ENCODE assay signal across 1 cellular context in genomic region chr1:67760030-67760821, GRCh38.
A peak's percentile ranks its signal among the peaks of the same experiment; 100 is the strongest.
TF ChIP-seq lines count a peak whose summit lies in the region.

No MANE protein-coding gene starts in this region.

TF ChIP-seq in HepG2, 621 proteins besides CTCF, POLR2A, EP300 and RAD21 (continued from another document and continues in another):
- TF ChIP-seq, protein P1, sequence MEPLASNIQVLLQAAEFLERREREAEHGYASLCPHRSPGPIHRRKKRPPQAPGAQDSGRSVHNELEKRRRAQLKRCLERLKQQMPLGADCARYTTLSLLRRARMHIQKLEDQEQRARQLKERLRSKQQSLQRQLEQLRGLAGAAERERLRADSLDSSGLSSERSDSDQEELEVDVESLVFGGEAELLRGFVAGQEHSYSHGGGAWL (CRISPR knock-in tag; IDR thresholded peaks at IDR 0.05), result no peak
- TF ChIP-seq TCF12 (IDR thresholded peaks at IDR 0.05) (no peak), TCF12 (CRISPR knock-in tag; IDR thresholded peaks at IDR 0.05) (no peak), ZNF607 (CRISPR knock-in tag; IDR thresholded peaks at IDR 0.05; ENCODE audit: borderline replicate concordance) (0 out of 2 replicates have a peak, but pooled peaks have one; percentile 42), KLF16 (CRISPR knock-in tag; IDR thresholded peaks at IDR 0.05) (0 out of 4 replicates have a peak, but pooled peaks of 1 of the 2 experiments have one; percentile 17), ZNF296 (CRISPR knock-in tag; conservative IDR thresholded peaks at IDR 0.05) (no peak), SP140L (CRISPR knock-in tag; IDR thresholded peaks at IDR 0.05; ENCODE audit: borderline replicate concordance) (no peak), TBL1XR1 (IDR thresholded peaks at IDR 0.05; ENCODE audit: borderline replicate concordance, low read length, partially characterized antibody) (peak; percentile 19), ZKSCAN8 (CRISPR knock-in tag; IDR thresholded peaks at IDR 0.05; ENCODE audit: borderline replicate concordance) (0 out of 2 replicates have a peak, but pooled peaks have one; percentile 19), GATA4 (IDR thresholded peaks at IDR 0.05; ENCODE audit: borderline replicate concordance, low read depth) (0 out of 2 replicates have a peak, but pooled peaks have one; percentile 23), NFYB (CRISPR knock-in tag; IDR thresholded peaks at IDR 0.05) (no peak), ZNF879 (CRISPR knock-in tag; IDR thresholded peaks at IDR 0.05) (no peak), ZNF639 (CRISPR knock-in tag; conservative IDR thresholded peaks at IDR 0.05) (no peak), SKI (IDR thresholded peaks at IDR 0.05; ENCODE audit: partially characterized antibody) (peak; percentile 24), GATAD2A (CRISPR knock-in tag; IDR thresholded peaks at IDR 0.05) (peak; percentile 57; the same call in 1 of the 2 replicates), ARNT (IDR thresholded peaks at IDR 0.05) (no peak), BHLHE40 (IDR thresholded peaks at IDR 0.05; ENCODE audit: low read length) (peak; percentile 17; the same call in 1 of the 2 replicates), AKAP8 (CRISPR knock-in tag; IDR thresholded peaks at IDR 0.05) (no peak), GZF1 (CRISPR knock-in tag; IDR thresholded peaks at IDR 0.05) (no peak), ZNF766 (CRISPR knock-in tag; IDR thresholded peaks at IDR 0.05; ENCODE audit: borderline replicate concordance) (peak; percentile 62; the same call in 1 of the 2 replicates), ATF7 (IDR thresholded peaks at IDR 0.05) (no peak), ATF7 (CRISPR knock-in tag; IDR thresholded peaks at IDR 0.05) (no peak), ZNF362 (CRISPR knock-in tag; IDR thresholded peaks at IDR 0.05; ENCODE audit: borderline replicate concordance) (no peak), ARNTL (CRISPR knock-in tag; IDR thresholded peaks at IDR 0.05) (no peak), KMT2A (CRISPR knock-in tag; IDR thresholded peaks at IDR 0.05) (no peak), AHR (CRISPR knock-in tag; IDR thresholded peaks at IDR 0.05) (no peak), ZNF775 (CRISPR knock-in tag; IDR thresholded peaks at IDR 0.05; ENCODE audit: borderline replicate concordance) (no peak), ZNF292 (CRISPR knock-in tag; IDR thresholded peaks at IDR 0.05; ENCODE audit: borderline replicate concordance, low read depth) (peak; percentile 70; the same call in 1 of the 2 replicates), POGZ (CRISPR knock-in tag; IDR thresholded peaks at IDR 0.05) (peak; percentile 60), ARNT2 (CRISPR knock-in tag; IDR thresholded peaks at IDR 0.05; ENCODE audit: low read depth) (no peak), NRL (CRISPR knock-in tag; IDR thresholded peaks at IDR 0.05; ENCODE audit: borderline replicate concordance) (no peak), JUND (CRISPR knock-in tag; IDR thresholded peaks at IDR 0.05) (no peak), NCOA5 (CRISPR knock-in tag; IDR thresholded peaks at IDR 0.05) (no peak), ZNF337 (CRISPR knock-in tag; IDR thresholded peaks at IDR 0.05; ENCODE audit: borderline replicate concordance, low read depth) (no peak), ZNF326 (CRISPR knock-in tag; IDR thresholded peaks at IDR 0.05; ENCODE audit: borderline replicate concordance) (no peak), NR1H2 (CRISPR knock-in tag; IDR thresholded peaks at IDR 0.05; ENCODE audit: borderline replicate concordance, low read depth) (no peak), ZMYM3 (CRISPR knock-in tag; IDR thresholded peaks at IDR 0.05) (no peak), ZC3H4 (CRISPR knock-in tag; IDR thresholded peaks at IDR 0.05; ENCODE audit: borderline replicate concordance) (no peak), ZNF510 (CRISPR knock-in tag; IDR thresholded peaks at IDR 0.05; ENCODE audit: low read depth) (no peak), KMT2B (CRISPR knock-in tag; IDR thresholded peaks at IDR 0.05) (no peak), SRSF9 (IDR thresholded peaks at IDR 0.05; ENCODE audit: borderline replicate concordance, insufficient read depth, low read depth, low read length, poor library complexity, severe bottlenecking) (no peak), CHD2 (IDR thresholded peaks at IDR 0.05; ENCODE audit: low read depth, low read length) (no peak), ARID5B (CRISPR knock-in tag; IDR thresholded peaks at IDR 0.05) (peak; percentile 58), ZNF282 (IDR thresholded peaks at IDR 0.05; ENCODE audit: partially characterized antibody) (no peak), HOXA7 (CRISPR knock-in tag; IDR thresholded peaks at IDR 0.05) (no peak), ZIK1 (CRISPR knock-in tag; IDR thresholded peaks at IDR 0.05; ENCODE audit: borderline replicate concordance, low read depth) (no peak), ZNF367 (CRISPR knock-in tag; IDR thresholded peaks at IDR 0.05; ENCODE audit: borderline replicate concordance) (no peak), ARID3A (IDR thresholded peaks at IDR 0.05; ENCODE audit: low read depth, low read length) (no peak), ZNF678 (CRISPR knock-in tag; IDR thresholded peaks at IDR 0.05) (no peak), HNF4A (CRISPR knock-in tag; IDR thresholded peaks at IDR 0.05) (peak; percentile 96), ZNF235 (CRISPR knock-in tag; IDR thresholded peaks at IDR 0.05; ENCODE audit: borderline replicate concordance) (no peak), NONO (IDR thresholded peaks at IDR 0.05) (no peak), NONO (CRISPR knock-in tag; conservative IDR thresholded peaks at IDR 0.05) (no peak), ZFY (CRISPR knock-in tag; IDR thresholded peaks at IDR 0.05) (no peak), ZNF605 (CRISPR knock-in tag; IDR thresholded peaks at IDR 0.05) (no peak)
- TF ChIP-seq, protein P2, sequence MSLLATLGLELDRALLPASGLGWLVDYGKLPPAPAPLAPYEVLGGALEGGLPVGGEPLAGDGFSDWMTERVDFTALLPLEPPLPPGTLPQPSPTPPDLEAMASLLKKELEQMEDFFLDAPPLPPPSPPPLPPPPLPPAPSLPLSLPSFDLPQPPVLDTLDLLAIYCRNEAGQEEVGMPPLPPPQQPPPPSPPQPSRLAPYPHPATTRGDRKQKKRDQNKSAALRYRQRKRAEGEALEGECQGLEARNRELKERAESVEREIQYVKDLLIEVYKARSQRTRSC (CRISPR knock-in tag; IDR thresholded peaks at IDR 0.05; ENCODE audit: low read depth), result no peak
- TF ChIP-seq, protein P3, sequence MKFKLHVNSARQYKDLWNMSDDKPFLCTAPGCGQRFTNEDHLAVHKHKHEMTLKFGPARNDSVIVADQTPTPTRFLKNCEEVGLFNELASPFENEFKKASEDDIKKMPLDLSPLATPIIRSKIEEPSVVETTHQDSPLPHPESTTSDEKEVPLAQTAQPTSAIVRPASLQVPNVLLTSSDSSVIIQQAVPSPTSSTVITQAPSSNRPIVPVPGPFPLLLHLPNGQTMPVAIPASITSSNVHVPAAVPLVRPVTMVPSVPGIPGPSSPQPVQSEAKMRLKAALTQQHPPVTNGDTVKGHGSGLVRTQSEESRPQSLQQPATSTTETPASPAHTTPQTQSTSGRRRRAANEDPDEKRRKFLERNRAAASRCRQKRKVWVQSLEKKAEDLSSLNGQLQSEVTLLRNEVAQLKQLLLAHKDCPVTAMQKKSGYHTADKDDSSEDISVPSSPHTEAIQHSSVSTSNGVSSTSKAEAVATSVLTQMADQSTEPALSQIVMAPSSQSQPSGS (CRISPR knock-in tag; IDR thresholded peaks at IDR 0.05), result peak; percentile 63
- TF ChIP-seq, protein P4, sequence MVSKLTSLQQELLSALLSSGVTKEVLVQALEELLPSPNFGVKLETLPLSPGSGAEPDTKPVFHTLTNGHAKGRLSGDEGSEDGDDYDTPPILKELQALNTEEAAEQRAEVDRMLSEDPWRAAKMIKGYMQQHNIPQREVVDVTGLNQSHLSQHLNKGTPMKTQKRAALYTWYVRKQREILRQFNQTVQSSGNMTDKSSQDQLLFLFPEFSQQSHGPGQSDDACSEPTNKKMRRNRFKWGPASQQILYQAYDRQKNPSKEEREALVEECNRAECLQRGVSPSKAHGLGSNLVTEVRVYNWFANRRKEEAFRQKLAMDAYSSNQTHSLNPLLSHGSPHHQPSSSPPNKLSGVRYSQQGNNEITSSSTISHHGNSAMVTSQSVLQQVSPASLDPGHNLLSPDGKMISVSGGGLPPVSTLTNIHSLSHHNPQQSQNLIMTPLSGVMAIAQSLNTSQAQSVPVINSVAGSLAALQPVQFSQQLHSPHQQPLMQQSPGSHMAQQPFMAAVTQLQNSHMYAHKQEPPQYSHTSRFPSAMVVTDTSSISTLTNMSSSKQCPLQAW (CRISPR knock-in tag; IDR thresholded peaks at IDR 0.05), result peak; percentile 61; the same call in 1 of the 2 replicates
- TF ChIP-seq, protein P5, sequence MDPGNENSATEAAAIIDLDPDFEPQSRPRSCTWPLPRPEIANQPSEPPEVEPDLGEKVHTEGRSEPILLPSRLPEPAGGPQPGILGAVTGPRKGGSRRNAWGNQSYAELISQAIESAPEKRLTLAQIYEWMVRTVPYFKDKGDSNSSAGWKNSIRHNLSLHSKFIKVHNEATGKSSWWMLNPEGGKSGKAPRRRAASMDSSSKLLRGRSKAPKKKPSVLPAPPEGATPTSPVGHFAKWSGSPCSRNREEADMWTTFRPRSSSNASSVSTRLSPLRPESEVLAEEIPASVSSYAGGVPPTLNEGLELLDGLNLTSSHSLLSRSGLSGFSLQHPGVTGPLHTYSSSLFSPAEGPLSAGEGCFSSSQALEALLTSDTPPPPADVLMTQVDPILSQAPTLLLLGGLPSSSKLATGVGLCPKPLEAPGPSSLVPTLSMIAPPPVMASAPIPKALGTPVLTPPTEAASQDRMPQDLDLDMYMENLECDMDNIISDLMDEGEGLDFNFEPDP (CRISPR knock-in tag; conservative IDR thresholded peaks at IDR 0.05), result no peak
- TF ChIP-seq, protein P6, sequence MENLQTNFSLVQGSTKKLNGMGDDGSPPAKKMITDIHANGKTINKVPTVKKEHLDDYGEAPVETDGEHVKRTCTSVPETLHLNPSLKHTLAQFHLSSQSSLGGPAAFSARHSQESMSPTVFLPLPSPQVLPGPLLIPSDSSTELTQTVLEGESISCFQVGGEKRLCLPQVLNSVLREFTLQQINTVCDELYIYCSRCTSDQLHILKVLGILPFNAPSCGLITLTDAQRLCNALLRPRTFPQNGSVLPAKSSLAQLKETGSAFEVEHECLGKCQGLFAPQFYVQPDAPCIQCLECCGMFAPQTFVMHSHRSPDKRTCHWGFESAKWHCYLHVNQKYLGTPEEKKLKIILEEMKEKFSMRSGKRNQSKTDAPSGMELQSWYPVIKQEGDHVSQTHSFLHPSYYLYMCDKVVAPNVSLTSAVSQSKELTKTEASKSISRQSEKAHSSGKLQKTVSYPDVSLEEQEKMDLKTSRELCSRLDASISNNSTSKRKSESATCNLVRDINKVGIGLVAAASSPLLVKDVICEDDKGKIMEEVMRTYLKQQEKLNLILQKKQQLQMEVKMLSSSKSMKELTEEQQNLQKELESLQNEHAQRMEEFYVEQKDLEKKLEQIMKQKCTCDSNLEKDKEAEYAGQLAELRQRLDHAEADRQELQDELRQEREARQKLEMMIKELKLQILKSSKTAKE (CRISPR knock-in tag; IDR thresholded peaks at IDR 0.05; ENCODE audit: borderline replicate concordance), result no peak
